In the genomic region with DNA sequence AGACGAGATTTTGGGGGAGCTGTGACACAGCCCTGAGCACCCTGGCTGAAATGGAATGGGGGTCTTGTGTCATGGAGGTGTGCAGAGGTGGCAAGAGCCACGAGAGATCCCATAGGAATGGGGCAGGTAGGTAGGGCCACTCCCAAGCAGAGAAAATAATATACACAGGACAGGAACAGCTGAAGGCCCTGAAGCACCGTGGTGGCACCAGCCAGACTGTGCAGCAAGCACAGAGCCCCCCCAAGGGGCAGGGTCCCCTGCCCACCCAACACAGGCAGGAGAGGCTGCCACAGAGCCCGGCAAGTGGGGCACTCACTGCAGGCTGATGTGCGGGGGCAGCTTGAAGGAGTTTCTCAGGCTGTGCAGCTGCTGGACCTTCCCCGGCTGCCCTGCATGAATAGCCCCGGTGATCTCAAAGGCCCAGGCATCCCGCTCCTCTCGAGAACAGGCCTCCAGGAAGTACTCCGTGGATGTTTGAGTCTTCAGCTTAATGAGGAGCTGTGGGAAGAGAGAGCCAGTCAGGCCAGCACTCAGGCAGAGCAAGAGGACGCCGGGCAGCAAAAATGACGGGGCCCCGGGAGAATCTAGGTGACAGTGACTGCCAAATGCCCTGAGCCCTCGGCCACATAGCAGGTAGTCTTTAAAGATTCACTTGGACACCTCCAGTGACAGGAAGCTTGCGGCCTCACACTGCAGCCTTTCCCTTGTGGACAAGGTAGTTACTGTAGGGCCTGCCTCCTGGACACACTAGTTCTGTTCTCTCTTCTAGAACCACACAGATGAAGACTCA, we compare ENCODE assay signal across 15 cellular contexts. TPM values are rescaled to one million over a fixed set of nuclear protein-coding genes. Genes with fewer than 3 reads are reported as not detected.
"Had no signal": no experiment of that assay in that cellular context is flagged by ENCODE, and none has a peak within 500 bp of the region (broad histone marks: within the 10 kb centered on the region; RNA-seq: fewer than 3 reads in every experiment).

No MANE protein-coding gene starts in this region.

- ATAC-seq: activated CD4-positive, CD25-positive, alpha-beta regulatory T cell treated with anti-CD3 and anti-CD28 coated beads, Interleukin-2, amount 50 U/mL, for 24 hours; activated naive CD8-positive, alpha-beta T cell treated with anti-CD3 and anti-CD28 coated beads, Interleukin-2, amount 50 U/mL, for 24 hours; sciatic nerve; stimulated activated naive CD8-positive, alpha-beta T cell treated with anti-CD3 and anti-CD28 coated beads, Interleukin-15, amount 100 ng/mL, for 72 hours had no signal

- H3K9me3 ChIP-seq: ovary, spleen had no signal

- H3K27ac ChIP-seq: ovary, spleen had no signal

- H3K4me3 ChIP-seq: ovary, spleen had no signal

- H3K27me3 ChIP-seq: ovary, spleen had no signal

- FAIRE-seq: colon had no signal

- H3K4me1 ChIP-seq: spleen had no signal

- H3K36me3 ChIP-seq: ovary, spleen had no signal

- DNase-seq: activated CD4-positive, alpha-beta T cell treated with anti-CD3 and anti-CD28 coated beads, Interleukin-2, amount 50 U/mL, for 1 hour; activated CD8-positive, alpha-beta memory T cell treated with anti-CD3 and anti-CD28 coated beads for 24 hours; activated naive CD4-positive, alpha-beta T cell treated with Interleukin-2 at 50 U/mL for 16 hours; activated naive CD8-positive, alpha-beta T cell treated with anti-CD3 and anti-CD28 coated beads, Interleukin-2, amount 50 U/mL, for 24 hours; effector CD4-positive, alpha-beta T cell; foreskin melanocyte; kidney glomerular epithelial cell; ovary; spleen; stimulated activated naive CD8-positive, alpha-beta T cell treated with anti-CD3 and anti-CD28 coated beads, Interleukin-15, amount 100 ng/mL, for 72 hours had no signal

RNA-seq across cellular contexts. Expression of a gene that starts 16.7 kb away (rescaled TPM):
- total RNA-seq: temporal lobe had no signal
- polyA plus RNA-seq: neural cell had no signal
